In the genomic region with DNA sequence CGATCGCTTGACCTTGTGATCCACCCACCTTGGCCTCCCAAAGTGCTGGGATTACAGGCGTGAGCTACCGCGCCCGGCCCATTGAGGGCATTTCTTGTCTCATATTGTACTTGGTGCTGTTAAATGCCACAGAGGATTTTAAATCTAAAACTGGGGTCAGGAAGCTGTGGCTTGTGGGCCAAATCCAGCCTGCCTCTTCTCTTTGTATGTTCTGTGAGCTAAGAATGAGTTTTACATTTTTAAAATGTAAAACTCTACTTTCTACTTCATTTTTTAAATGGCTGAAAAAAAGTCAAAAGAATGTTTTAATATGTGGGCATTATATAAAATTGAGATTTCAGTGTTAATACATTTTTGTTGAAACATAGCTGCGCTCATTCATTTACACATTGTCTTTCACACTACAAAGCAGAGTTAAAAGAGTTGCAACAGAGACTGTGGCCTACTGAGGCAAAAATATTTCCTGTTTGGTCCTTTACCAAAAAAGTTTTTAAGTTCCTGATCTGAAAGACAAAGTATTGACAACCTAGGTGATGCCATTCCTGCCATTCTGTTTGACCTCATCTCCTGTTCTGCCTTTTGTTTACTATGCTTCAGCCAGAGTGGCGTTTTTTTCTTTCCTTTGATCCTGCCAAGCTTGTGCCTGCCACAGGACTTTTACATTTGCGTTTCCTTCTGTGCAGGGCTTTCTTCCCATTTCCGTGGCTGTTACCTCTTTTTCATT, we compare ENCODE assay signal across 14 cellular contexts. TPM values are rescaled to one million over a fixed set of nuclear protein-coding genes. Genes with fewer than 3 reads are reported as not detected.
DNase-seq lines count a peak whose midpoint lies in the region; ATAC-seq and TF ChIP-seq lines count a peak whose summit lies in the region.
"Had no signal": no experiment of that assay in that cellular context is flagged by ENCODE, and none has a peak within 500 bp of the region (broad histone marks: within the 10 kb centered on the region; RNA-seq: fewer than 3 reads in every experiment).

No MANE protein-coding gene starts in this region.

- ATAC-seq in CD4-positive, CD25-positive, alpha-beta regulatory T cell (ENCODE audit: low read depth in 2 of 2), result no peak
- ATAC-seq in right lobe of liver, result peak; percentile 88 to 98 (median 94)
- ATAC-seq in HG03095 (IDR thresholded peaks at IDR 0.05; ENCODE audit: unreplicated experiment), result no peak
- no peak for ATAC-seq in GM21619 (IDR thresholded peaks at IDR 0.05; ENCODE audit: unreplicated experiment)
- ATAC-seq: left lung had no signal

- intact Hi-C loops in Caco-2 (cut with micrococcal nuclease; ENCODE audit: unreplicated experiment) (loop anchor here (1.0 kb wide), 1 partner anchor 22 kb away; no protein-coding TSS in a partner anchor), right lobe of liver (cut with DNase I) (no loop called here)
- intact Hi-C loops in activated T-helper 1 cell treated with anti-CD3 and anti-CD28 coated beads, Interleukin-12 subunit alpha, Interleukin-12 subunit beta, Interleukin-2, Interleukin-4 antibody, amounts not matched to agents 30 ng/mL and 10 ng/mL and 1 ng/mL, durations not matched to agents 14 hours and 24 hours and 36 hours (cut with micrococcal nuclease), result no loop called here

- BruUV-seq in Caco-2 (replicated peaks; lab: Mats Ljungman, UMichigan), result no TSS peak

- no peak overlapping the region for H3K4me3 ChIP-seq in CD4-positive, CD25-positive, alpha-beta regulatory T cell (ENCODE audit: low read depth, low read length)
- no peak overlapping the region for H3K4me3 ChIP-seq in Caco-2 (ENCODE audit: low read depth, low read length)
- H3K4me3 ChIP-seq in right lobe of liver, result no peak overlapping the region
- H3K4me3 ChIP-seq: left lung, Peyer's patch had no signal

- H3K27me3 Mint-ChIP-seq in CD4-positive, CD25-positive, alpha-beta regulatory T cell, result no peaks in the 10 kb centered on the region
- no peaks in the 10 kb centered on the region for H3K27me3 Mint-ChIP-seq in Caco-2 (ENCODE audit: insufficient read depth, unreplicated experiment)
- H3K27me3 Mint-ChIP-seq in activated T-helper 1 cell treated with anti-CD3 and anti-CD28 coated beads, Interleukin-12 subunit alpha, Interleukin-12 subunit beta, Interleukin-2, Interleukin-4 antibody, amounts not matched to agents 30 ng/mL and 10 ng/mL and 1 ng/mL, durations not matched to agents 14 hours and 24 hours and 36 hours (ENCODE audit: insufficient read depth), result no peaks in the 10 kb centered on the region

- H3K9me3 ChIP-seq in CD4-positive, CD25-positive, alpha-beta regulatory T cell (ENCODE audit: control insufficient read depth in 2 of 2, low read length in 2 of 2), result no peaks in the 10 kb centered on the region
- H3K9me3 ChIP-seq in Caco-2 (no peaks in the 10 kb centered on the region), right lobe of liver (no peaks in the 10 kb centered on the region)
- H3K9me3 ChIP-seq: left lung, Peyer's patch had no signal

- TF ChIP-seq CTCF in Caco-2 (IDR thresholded peaks at IDR 0.05; ENCODE audit: insufficient read depth in 1 of 2, low read depth in 1 of 2, low read length in 1 of 2, severe bottlenecking in 1 of 2, unreplicated experiment in 1 of 2), result no peak
- no peak for TF ChIP-seq CTCF in right lobe of liver (IDR thresholded peaks at IDR 0.05)

- no peak overlapping the region for H3K27ac ChIP-seq in CD4-positive, CD25-positive, alpha-beta regulatory T cell (ENCODE audit: insufficient read depth, low read length, poor library complexity, severe bottlenecking)
- H3K27ac ChIP-seq in right lobe of liver, result peak overlapping the region in 2 of 3 donors; percentile 8 to 12
- H3K27ac ChIP-seq: Peyer's patch had no signal

- no peaks in the 10 kb centered on the region for H3K27me3 ChIP-seq in CD4-positive, CD25-positive, alpha-beta regulatory T cell (ENCODE audit: control insufficient read depth, insufficient read depth, low read length)
- H3K27me3 ChIP-seq in Caco-2 (replicated peaks; ENCODE audit: control insufficient read depth, insufficient read depth, low read length), result no peaks in the 10 kb centered on the region
- no peaks in the 10 kb centered on the region for H3K27me3 ChIP-seq in right lobe of liver
- H3K27me3 ChIP-seq: left lung, Peyer's patch had no signal

- H3K4me1 ChIP-seq in CD4-positive, CD25-positive, alpha-beta regulatory T cell (ENCODE audit: control insufficient read depth, insufficient read depth, low read length, poor library complexity, severe bottlenecking), result peaks cover 5% of the 10 kb centered on the region
- H3K4me1 ChIP-seq in Caco-2, result no peaks in the 10 kb centered on the region
- peaks cover 0 to 14% (median 5%) of the 10 kb centered on the region in 4 donors for H3K4me1 ChIP-seq in right lobe of liver
- H3K4me1 ChIP-seq: left lung, Peyer's patch had no signal

- peak overlapping the region; percentile 50 to 76 (median 76) for H3K27ac Mint-ChIP-seq in CD4-positive, CD25-positive, alpha-beta regulatory T cell
- H3K27ac Mint-ChIP-seq in Caco-2 (ENCODE audit: unreplicated experiment), result no peak overlapping the region
- H3K27ac Mint-ChIP-seq in activated T-helper 1 cell treated with anti-CD3 and anti-CD28 coated beads, Interleukin-12 subunit alpha, Interleukin-12 subunit beta, Interleukin-2, Interleukin-4 antibody, amounts not matched to agents 30 ng/mL and 10 ng/mL and 1 ng/mL, durations not matched to agents 14 hours and 24 hours and 36 hours, result peak overlapping the region; percentile 0

- peaks cover 33 to 42% (median 34%) of the 10 kb centered on the region in 4 donors for H3K4me1 Mint-ChIP-seq in CD4-positive, CD25-positive, alpha-beta regulatory T cell
- peaks cover 7% of the 10 kb centered on the region for H3K4me1 Mint-ChIP-seq in Caco-2 (ENCODE audit: low read depth, unreplicated experiment)
- peaks cover 32% of the 10 kb centered on the region for H3K4me1 Mint-ChIP-seq in activated T-helper 1 cell treated with anti-CD3 and anti-CD28 coated beads, Interleukin-12 subunit alpha, Interleukin-12 subunit beta, Interleukin-2, Interleukin-4 antibody, amounts not matched to agents 30 ng/mL and 10 ng/mL and 1 ng/mL, durations not matched to agents 14 hours and 24 hours and 36 hours (ENCODE audit: low read depth)

- DNase-seq in CD4-positive, CD25-positive, alpha-beta regulatory T cell, result peak in 1 of 3 donors; percentile 17
- DNase-seq in Caco-2 (no peak), right lobe of liver (no peak), cerebellar cortex (ENCODE audit: low spot score) (no peak), HK-2 (ENCODE audit: unreplicated experiment) (no peak)
- no peak for DNase-seq in activated T-helper 1 cell treated with anti-CD3 and anti-CD28 coated beads, Interleukin-12 subunit alpha, Interleukin-12 subunit beta, Interleukin-2, Interleukin-4 antibody, amounts not matched to agents 30 ng/mL and 10 ng/mL and 1 ng/mL, durations not matched to agents 14 hours and 24 hours and 36 hours (ENCODE audit: low spot score)
- DNase-seq: activated CD4-positive, CD25-positive, alpha-beta regulatory T cell treated with anti-CD3 and anti-CD28 coated beads, Interleukin-2, amount 50 U/mL, for 72 hours; activated gamma-delta T cell; left lung; NCI-H2029; NCI-H510A treated with DMSO at 0.1 percent for 48 hours; Peyer's patch had no signal

- CTCF ChIA-PET in Caco-2 (lab: Charles Lee), result no interaction called here

- H3K4me3 Mint-ChIP-seq in CD4-positive, CD25-positive, alpha-beta regulatory T cell, result peak overlapping the region in 1 of 4 donors; percentile 16
- peak overlapping the region; percentile 28 for H3K4me3 Mint-ChIP-seq in Caco-2 (ENCODE audit: unreplicated experiment)
- no peak overlapping the region for H3K4me3 Mint-ChIP-seq in activated T-helper 1 cell treated with anti-CD3 and anti-CD28 coated beads, Interleukin-12 subunit alpha, Interleukin-12 subunit beta, Interleukin-2, Interleukin-4 antibody, amounts not matched to agents 30 ng/mL and 10 ng/mL and 1 ng/mL, durations not matched to agents 14 hours and 24 hours and 36 hours

- peaks cover 40% of the 10 kb centered on the region for H3K36me3 ChIP-seq in CD4-positive, CD25-positive, alpha-beta regulatory T cell (ENCODE audit: control insufficient read depth, insufficient read depth, low read length)
- H3K36me3 ChIP-seq in Caco-2 (ENCODE audit: control insufficient read depth, insufficient read depth, low read length), result no peaks in the 10 kb centered on the region
- peaks cover 0 to 31% (median 2%) of the 10 kb centered on the region in 4 donors for H3K36me3 ChIP-seq in right lobe of liver

- WGBS in right lobe of liver (ENCODE audit: insufficient coverage, low coverage, low lambda C conversion rate, missing lambda C conversion rate), result 53% methylated on average over 7 of the region's 10 CpGs

- TF ChIP-seq POLR2A in right lobe of liver (IDR thresholded peaks at IDR 0.05), result no peak

- POLR2A ChIA-PET in Caco-2 (lab: Charles Lee), result no interaction called here

- H3K9me3 Mint-ChIP-seq in CD4-positive, CD25-positive, alpha-beta regulatory T cell, result no peaks in the 10 kb centered on the region
- no peaks in the 10 kb centered on the region for H3K9me3 Mint-ChIP-seq in Caco-2 (ENCODE audit: unreplicated experiment)
- H3K9me3 Mint-ChIP-seq in activated T-helper 1 cell treated with anti-CD3 and anti-CD28 coated beads, Interleukin-12 subunit alpha, Interleukin-12 subunit beta, Interleukin-2, Interleukin-4 antibody, amounts not matched to agents 30 ng/mL and 10 ng/mL and 1 ng/mL, durations not matched to agents 14 hours and 24 hours and 36 hours, result no peaks in the 10 kb centered on the region

- peaks cover 47% of the 10 kb centered on the region for H3K36me3 Mint-ChIP-seq in CD4-positive, CD25-positive, alpha-beta regulatory T cell
- H3K36me3 Mint-ChIP-seq in Caco-2 (ENCODE audit: insufficient read depth, unreplicated experiment), result peaks cover 25% of the 10 kb centered on the region
- H3K36me3 Mint-ChIP-seq in activated T-helper 1 cell treated with anti-CD3 and anti-CD28 coated beads, Interleukin-12 subunit alpha, Interleukin-12 subunit beta, Interleukin-2, Interleukin-4 antibody, amounts not matched to agents 30 ng/mL and 10 ng/mL and 1 ng/mL, durations not matched to agents 14 hours and 24 hours and 36 hours (ENCODE audit: low read depth), result peaks cover 33% of the 10 kb centered on the region

RNA-seq across cellular contexts. Expression of a gene that starts 50.4 kb away (rescaled TPM):
- total RNA-seq in CD4-positive, CD25-positive, alpha-beta regulatory T cell, result 178 TPM
- polyA plus RNA-seq in CD4-positive, CD25-positive, alpha-beta regulatory T cell, result 10 to 100 TPM; 73.0 to 86.1 (median 78.8) TPM
- total RNA-seq in Caco-2 (2022) (183 and 185 TPM in 2 replicates), right lobe of liver (100 to 1,000 TPM in 5 of 6 experiments, 10 to 100 TPM in 1; 83.0 to 140 (median 116) TPM)
- total RNA-seq in activated T-helper 1 cell treated with anti-CD3 and anti-CD28 coated beads, Interleukin-12 subunit alpha, Interleukin-12 subunit beta, Interleukin-2, Interleukin-4 antibody, amounts not matched to agents 30 ng/mL and 10 ng/mL and 1 ng/mL, durations not matched to agents 14 hours and 24 hours and 36 hours, result 171 and 179 TPM in 2 replicates

Comparison
In these comparisons a context has a peak if more than half of its experiments do, and no peak if none do; other contexts are left out.
1. ATAC-seq: peak in right lobe of liver (4 of 4); none in CD4-positive, CD25-positive, alpha-beta regulatory T cell (0 of 2), HG03095 (single experiment) and GM21619 (single experiment).